21 cellular contexts compared by ENCODE assay signal in the genomic region with DNA sequence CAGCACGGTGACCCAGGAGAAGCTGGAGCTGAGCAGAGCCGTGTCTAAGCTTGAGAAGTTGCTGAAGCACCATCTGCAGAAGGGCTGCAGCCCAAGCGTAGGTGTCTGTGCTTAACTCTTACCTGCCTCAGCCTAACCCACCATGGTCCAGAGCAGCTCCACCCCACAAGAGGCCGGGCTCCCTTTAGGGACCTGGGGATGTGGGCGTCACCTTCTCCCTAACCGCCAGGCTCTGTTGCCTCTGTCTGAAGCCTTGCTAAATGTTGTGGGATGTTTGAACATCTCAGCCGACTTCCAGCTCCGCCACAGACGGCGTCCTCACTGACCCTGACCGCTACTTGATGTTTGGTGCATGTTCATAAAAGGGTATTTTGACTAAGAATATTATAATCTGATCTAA.
"Had no signal": no experiment of that assay in that cellular context is flagged by ENCODE, and none has a peak within 500 bp of the region (broad histone marks: within the 10 kb centered on the region; RNA-seq: fewer than 3 reads in every experiment).

No MANE protein-coding gene starts in this region.

- H3K9me3 ChIP-seq: colonic mucosa, left lung, ovary, right atrium auricular region, sigmoid colon, stomach, thoracic aorta, transverse colon had no signal

- ATAC-seq: left lung; naive thymus-derived CD4-positive, alpha-beta T cell had no signal

- H3K27ac Mint-ChIP-seq: endodermal cell had no signal

- DNase-seq: cerebellar nuclear complex; colonic mucosa; dermis blood vessel endothelial cell; endodermal cell; erythroblast; foreskin melanocyte; immature natural killer cell; left lung; mesendoderm; naive thymus-derived CD4-positive, alpha-beta T cell; ovary; sigmoid colon; stimulated activated CD4-positive, alpha-beta T cell treated with anti-CD3 and anti-CD28 coated beads, Interleukin-12 subunit alpha, Interleukin-12 subunit beta, amount 100 ng/mL, for 4 hours; stimulated activated naive CD4-positive, alpha-beta T cell; stomach; substantia nigra; transverse colon had no signal

- H3K4me3 Mint-ChIP-seq: endodermal cell; immature natural killer cell; naive thymus-derived CD4-positive, alpha-beta T cell had no signal

- H3K27me3 Mint-ChIP-seq: naive thymus-derived CD4-positive, alpha-beta T cell had no signal

- H3K9me3 Mint-ChIP-seq: endodermal cell; immature natural killer cell; naive thymus-derived CD4-positive, alpha-beta T cell had no signal

- H3K27ac ChIP-seq: colonic mucosa, left lung, ovary, right atrium auricular region, sigmoid colon, skin epidermis, stomach, thoracic aorta, transverse colon had no signal

- H3K36me3 ChIP-seq: colonic mucosa, ovary had no signal

- H3K4me1 Mint-ChIP-seq: endodermal cell; naive thymus-derived CD4-positive, alpha-beta T cell had no signal

- H3K27me3 ChIP-seq: colonic mucosa, left lung, ovary, right atrium auricular region, sigmoid colon, stomach, transverse colon had no signal

- H3K4me3 ChIP-seq: colonic mucosa, left lung, lung, ovary, right atrium auricular region, sigmoid colon, skin epidermis, stomach, thoracic aorta, transverse colon had no signal

- H3K4me1 ChIP-seq: colonic mucosa, left lung, sigmoid colon, stomach, transverse colon had no signal
